In the genomic region with DNA sequence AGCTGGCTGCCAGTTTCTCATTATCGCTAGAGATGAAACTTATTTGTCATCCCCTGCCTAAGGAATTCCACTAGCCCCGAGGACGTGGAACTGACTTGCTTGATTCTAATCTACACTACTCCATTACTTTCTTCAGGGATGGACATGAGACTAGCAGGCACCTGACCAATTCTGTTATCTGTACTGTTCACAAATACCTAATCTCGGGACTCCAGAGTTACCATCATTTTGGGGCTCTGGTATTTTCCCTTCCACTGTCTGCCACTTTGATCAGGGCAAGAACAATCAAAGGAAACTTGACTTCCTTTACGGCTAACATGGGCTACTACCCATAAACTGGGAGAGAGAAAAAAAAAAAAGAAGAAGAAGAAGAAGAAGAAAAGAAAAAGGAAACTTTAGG, we compare ENCODE assay signal across 12 cellular contexts.
DNase-seq lines count a peak whose midpoint lies in the region; ATAC-seq and TF ChIP-seq lines count a peak whose summit lies in the region.
"Had no signal": no experiment of that assay in that cellular context is flagged by ENCODE, and none has a peak within 500 bp of the region (broad histone marks: within the 10 kb centered on the region; RNA-seq: fewer than 3 reads in every experiment).

No MANE protein-coding gene starts in this region.

- no peaks in the 10 kb centered on the region for H3K9me2 ChIP-seq in OCI-LY1 (ENCODE audit: low read depth, low read length)

- H3K4me3 ChIP-seq in BLaER1, result peak overlapping the region; percentile 23; the same call in 1 of the 2 replicates
- no peak overlapping the region for H3K4me3 ChIP-seq in OCI-LY1 (ENCODE audit: low read depth, low read length, poor library complexity, severe bottlenecking)
- peak overlapping the region; percentile 42 for H3K4me3 ChIP-seq in fibroblast of pulmonary artery (replicated peaks; ENCODE audit: low read depth, low read length)

- H3K79me2 ChIP-seq in OCI-LY1 (ENCODE audit: insufficient read depth, low read length), result no peaks in the 10 kb centered on the region

- no peak for TF ChIP-seq CTCF in OCI-LY1 (IDR thresholded peaks at IDR 0.05; ENCODE audit: low read length)
- no peak for TF ChIP-seq CTCF in fibroblast of pulmonary artery (IDR thresholded peaks at IDR 0.05; ENCODE audit: low read length, missing control alignments)

- H3K27me3 ChIP-seq in BLaER1, result no peaks in the 10 kb centered on the region
- no peaks in the 10 kb centered on the region for H3K27me3 ChIP-seq in OCI-LY1 (ENCODE audit: insufficient read depth, low read length)

- H4K20me1 ChIP-seq in BLaER1, result no peaks in the 10 kb centered on the region
- no peaks in the 10 kb centered on the region for H4K20me1 ChIP-seq in OCI-LY1 (ENCODE audit: insufficient read depth, low read length)

- H3K9ac ChIP-seq in BLaER1 (0 out of 2 replicates have a peak overlapping the region, but pooled peaks have one; percentile 69), OCI-LY1 (ENCODE audit: low read length) (no peak overlapping the region)

- H3K4me1 ChIP-seq in BLaER1 (peaks cover 37% of the 10 kb centered on the region), OCI-LY1 (ENCODE audit: insufficient read depth, low read length, severe bottlenecking) (peaks cover 83% of the 10 kb centered on the region)

- DNase-seq in fibroblast of pulmonary artery (ENCODE audit: low read depth), result no peak
- DNase-seq in pons (ENCODE audit: low spot score), result peak; percentile 26
- DNase-seq in COLO829 (ENCODE audit: low spot score), result no peak
- DNase-seq in D341Med (ENCODE audit: low spot score), result no peak
- DNase-seq: activated CD4-positive, alpha-beta T cell treated with anti-CD3 and anti-CD28 coated beads, Interleukin-2, amount 50 U/mL, for 4 hours; immature natural killer cell; retina; SHP77 treated with DMSO at 0.1 percent for 48 hours had no signal

- H3K36me3 ChIP-seq in BLaER1 (no peaks in the 10 kb centered on the region), OCI-LY1 (ENCODE audit: insufficient read depth, low read length) (no peaks in the 10 kb centered on the region)

- H3K27ac ChIP-seq in BLaER1 (peak overlapping the region; percentile 66; the same call in 1 of the 2 replicates), OCI-LY1 (ENCODE audit: low read depth, low read length, poor library complexity, severe bottlenecking) (peak overlapping the region; percentile 92)

- no peak overlapping the region for H2AFZ ChIP-seq in OCI-LY1 (ENCODE audit: low read length)

- H3K9me3 ChIP-seq in BLaER1 (no peaks in the 10 kb centered on the region), OCI-LY1 (ENCODE audit: low read length) (no peaks in the 10 kb centered on the region)

- 0 out of 2 replicates have a peak, but pooled peaks cover 13% of the 10 kb centered on the region for H3F3A ChIP-seq in OCI-LY1 (ENCODE audit: insufficient read depth, low read length)

- ATAC-seq in GM18505 (IDR thresholded peaks at IDR 0.05; ENCODE audit: unreplicated experiment), result no peak
- ATAC-seq in GM18498 (IDR thresholded peaks at IDR 0.05; ENCODE audit: unreplicated experiment), result no peak

- H3K4me2 ChIP-seq in BLaER1 (peak overlapping the region; percentile 78), OCI-LY1 (ENCODE audit: low read length) (no peak overlapping the region; the same call in 1 of the 2 replicates)

- TF ChIP-seq POLR2A in GM18505 (IDR thresholded peaks at IDR 0.05; ENCODE audit: borderline replicate concordance, extremely low read depth, insufficient read depth, insufficient read length), result no peak
